Comparison of ENCODE assay signal across 18 cellular contexts in the genomic region with DNA sequence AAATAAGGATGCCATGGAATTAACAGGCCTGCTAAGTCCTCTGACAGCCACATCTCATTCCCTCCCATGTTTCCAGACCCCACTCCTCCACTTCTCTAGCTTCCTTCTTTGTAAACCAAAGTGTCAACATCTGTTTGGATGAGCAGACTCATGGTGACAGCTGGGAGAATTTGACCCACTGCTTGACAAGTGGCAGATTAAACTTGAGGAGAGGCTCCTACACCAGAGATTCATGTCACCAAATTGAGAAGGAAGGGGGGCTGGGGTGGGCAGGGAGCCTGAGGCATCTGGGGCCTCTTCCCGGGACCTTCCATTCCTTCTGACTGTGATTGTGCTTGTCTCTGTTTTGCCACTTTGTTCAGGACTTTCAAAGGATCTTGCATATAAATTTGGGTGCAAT. TPM values are rescaled to one million over a fixed set of nuclear protein-coding genes. Genes with fewer than 3 reads are reported as not detected.
DNase-seq lines count a peak whose midpoint lies in the region; ATAC-seq lines count a peak whose summit lies in the region.
"Had no signal": no experiment of that assay in that cellular context is flagged by ENCODE, and none has a peak within 500 bp of the region (broad histone marks: within the 10 kb centered on the region; RNA-seq: fewer than 3 reads in every experiment).

No MANE protein-coding gene starts in this region.

- DNase-seq in DMS 273 (lab: John Stamatoyannopoulos, UW; ENCODE audit: unreplicated experiment) (peak; percentile 36), DMS 273 treated with DMSO at 0.1 percent for 48 hours (lab: John Stamatoyannopoulos, UW) (no peak), left lobe of liver (ENCODE audit: low spot score) (peak; percentile 7), retina (peak; percentile 21), T-helper 2 cell (no peak), MV-4-11 (lab: John Stamatoyannopoulos, UW) (no peak)
- DNase-seq: AML-193, DMS79 treated with DMSO at 0.1 percent for 48 hours, H7, NCI-H1048, NCI-H1436, NCI-H1930, NCI-H69 had no signal

- ATAC-seq in left lobe of liver (no peak), GM19324 (IDR thresholded peaks at IDR 0.05; ENCODE audit: low FRiP score, unreplicated experiment) (no peak), HG02840 (IDR thresholded peaks at IDR 0.05; ENCODE audit: low FRiP score, unreplicated experiment) (no peak)
- ATAC-seq: Right ventricle myocardium inferior had no signal

RNA-seq across cellular contexts. Expression of a gene that starts 41.0 kb away (rescaled TPM):
- total RNA-seq in left lobe of liver, result 55.4 TPM
- total RNA-seq: MCF 10A, OCI-LY7 had no signal

Comparison
In these comparisons a context has a peak if more than half of its experiments do, and no peak if none do; other contexts are left out.
1. DNase-seq: peak in DMS 273 (single experiment), left lobe of liver (single experiment) and retina (single experiment); none in DMS 273 treated with DMSO at 0.1 percent for 48 hours (single experiment), T-helper 2 cell (0 of 5) and MV-4-11 (single experiment).